In the genomic region with DNA sequence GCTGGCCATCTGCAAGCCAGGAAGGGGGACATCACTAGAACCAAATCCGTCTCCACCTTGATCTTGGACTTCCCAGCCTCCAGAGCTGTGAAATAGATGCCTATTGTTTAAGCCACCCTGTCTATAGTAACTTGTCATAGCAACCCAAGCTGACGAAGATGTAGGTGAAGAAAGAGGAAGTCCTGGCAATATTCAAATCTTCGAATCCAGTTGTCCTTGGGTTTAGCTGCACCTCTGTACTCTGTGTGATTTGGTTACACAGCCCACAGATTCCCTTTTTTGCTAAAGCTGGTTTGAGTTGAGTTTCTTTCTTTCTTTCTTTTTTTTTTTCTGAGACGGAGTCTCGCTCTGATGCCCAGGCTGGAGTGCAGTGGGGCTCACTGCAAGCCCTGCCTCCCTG, we compare ENCODE assay signal across 13 cellular contexts.
DNase-seq lines count a peak whose midpoint lies in the region; ATAC-seq and FAIRE-seq lines count a peak whose summit lies in the region.
"Had no signal": no experiment of that assay in that cellular context is flagged by ENCODE, and none has a peak within 500 bp of the region (broad histone marks: within the 10 kb centered on the region; RNA-seq: fewer than 3 reads in every experiment).

No MANE protein-coding gene starts in this region.

- H3K36me3 Mint-ChIP-seq in effector memory CD8-positive, alpha-beta T cell (ENCODE audit: insufficient read depth) = peaks cover 6% of the 10 kb centered on the region

- no peaks in the 10 kb centered on the region for H3K27me3 Mint-ChIP-seq in effector memory CD8-positive, alpha-beta T cell

- DNase-seq in GM18507 (ENCODE audit: extremely low spot score, insufficient read length, low read depth) (no peak), NCI-H187 treated with DMSO at 0.1 percent for 48 hours (lab: John Stamatoyannopoulos, UW) (no peak), HK-2 (ENCODE audit: unreplicated experiment) (no peak)
- no peak for DNase-seq in effector memory CD8-positive, alpha-beta T cell
- DNase-seq in stimulated activated CD4-positive, alpha-beta T cell treated with anti-CD3 and anti-CD28 coated beads, Interleukin-15, amount 100 ng/mL, for 24 hours = no peak
- DNase-seq in activated CD4-positive, alpha-beta T cell treated with anti-CD3 and anti-CD28 coated beads for 48 hours = no peak
- DNase-seq: activated CD8-positive, alpha-beta memory T cell treated with anti-CD3 and anti-CD28 coated beads, Interleukin-2, amount 50 U/mL, for 48 hours; psoas muscle; stimulated activated naive CD4-positive, alpha-beta T cell treated with Interleukin-2 at 50 U/mL for 16 hours had no signal

- peak; percentile 90 for FAIRE-seq in GM18507 (lab: Jason Lieb, UNC)
- FAIRE-seq: colon had no signal

- ATAC-seq in GM21576 (IDR thresholded peaks at IDR 0.05; ENCODE audit: unreplicated experiment) (peak; percentile 41), HG03457 (IDR thresholded peaks at IDR 0.05; ENCODE audit: unreplicated experiment) (peak; percentile 37)
- peak; percentile 16 for ATAC-seq in effector memory CD8-positive, alpha-beta T cell (replicated peaks)
- ATAC-seq: Panc1, psoas muscle had no signal

- H3K9me3 Mint-ChIP-seq in effector memory CD8-positive, alpha-beta T cell = no peaks in the 10 kb centered on the region

- no peak overlapping the region for H3K4me3 Mint-ChIP-seq in effector memory CD8-positive, alpha-beta T cell

- peaks cover 61 to 63% of the 10 kb centered on the region in 2 donors for H3K4me1 Mint-ChIP-seq in effector memory CD8-positive, alpha-beta T cell (ENCODE audit: low read depth in 2 of 2)

- peak overlapping the region in 1 of 2 donors; percentile 94 for H3K27ac Mint-ChIP-seq in effector memory CD8-positive, alpha-beta T cell
